Comparison of ENCODE assay signal across 20 cellular contexts in the genomic region with DNA sequence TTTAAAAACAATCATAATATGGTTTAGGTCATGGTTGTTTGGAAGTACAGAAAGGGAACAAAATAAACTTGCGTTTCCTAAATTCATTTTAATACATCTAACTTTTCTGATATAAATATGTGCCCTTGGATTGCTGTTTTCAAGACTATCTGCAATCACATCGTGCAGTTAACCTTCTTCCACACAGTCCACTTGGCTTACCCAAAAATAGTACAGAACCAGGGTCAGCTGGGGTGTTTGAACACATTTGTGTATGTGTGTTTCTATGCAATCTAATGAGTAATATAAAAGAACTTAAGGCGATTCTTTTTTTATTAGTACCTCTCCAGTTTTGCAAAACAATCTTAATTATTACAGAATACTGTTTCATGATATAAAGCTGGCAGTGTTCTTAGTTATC. TPM values are rescaled to one million over a fixed set of nuclear protein-coding genes. Genes with fewer than 3 reads are reported as not detected.
DNase-seq lines count a peak whose midpoint lies in the region; ATAC-seq, FAIRE-seq and TF ChIP-seq lines count a peak whose summit lies in the region.
"Had no signal": no experiment of that assay in that cellular context is flagged by ENCODE, and none has a peak within 500 bp of the region (broad histone marks: within the 10 kb centered on the region; RNA-seq: fewer than 3 reads in every experiment).

No MANE protein-coding gene starts in this region.

- no peak overlapping the region for H3K27ac ChIP-seq in naive thymus-derived CD4-positive, alpha-beta T cell (ENCODE audit: low read depth, low read length)

- TF ChIP-seq POLR2A in GM12892 (IDR thresholded peaks at IDR 0.05; ENCODE audit: low read depth, low read length) = no peak

- no peaks in the 10 kb centered on the region for H3K36me3 ChIP-seq in naive thymus-derived CD4-positive, alpha-beta T cell (ENCODE audit: control insufficient read depth in 2 of 3, insufficient read depth in 3 of 3, low read length in 3 of 3)
- H3K36me3 ChIP-seq: heart right ventricle had no signal

- H3K27me3 Mint-ChIP-seq in activated T-cell treated with anti-CD3 and anti-CD28 coated beads, Interleukin-2, amount 50 U/mL, for 24 hours = no peaks in the 10 kb centered on the region
- no peaks in the 10 kb centered on the region for H3K27me3 Mint-ChIP-seq in activated CD8-positive, alpha-beta T cell treated with anti-CD3 and anti-CD28 coated beads for 36 hours
- H3K27me3 Mint-ChIP-seq in naive thymus-derived CD4-positive, alpha-beta T cell = no peaks in the 10 kb centered on the region
- no peaks in the 10 kb centered on the region for H3K27me3 Mint-ChIP-seq in chondrocyte (ENCODE audit: low read depth)

- CTCF ChIA-PET in activated CD8-positive, alpha-beta T cell treated with anti-CD3 and anti-CD28 coated beads for 36 hours (lab: Charles Lee) = interaction anchor here (1.4 kb wide), 1 partner anchor 212 kb away, joined by 4 read pairs; no protein-coding TSS in a partner anchor
- CTCF ChIA-PET in naive thymus-derived CD4-positive, alpha-beta T cell (lab: Charles Lee) = no interaction called here

- H3K9me3 Mint-ChIP-seq in activated T-cell treated with anti-CD3 and anti-CD28 coated beads, Interleukin-2, amount 50 U/mL, for 24 hours = no peaks in the 10 kb centered on the region
- H3K9me3 Mint-ChIP-seq in activated CD8-positive, alpha-beta T cell treated with anti-CD3 and anti-CD28 coated beads for 36 hours = no peaks in the 10 kb centered on the region
- H3K9me3 Mint-ChIP-seq in naive thymus-derived CD4-positive, alpha-beta T cell = peaks cover 0 to 2% (median 0%) of the 10 kb centered on the region in 11 donors
- no peaks in the 10 kb centered on the region for H3K9me3 Mint-ChIP-seq in chondrocyte (ENCODE audit: low read depth)

- peak overlapping the region; percentile 99 for H3K27ac Mint-ChIP-seq in activated T-cell treated with anti-CD3 and anti-CD28 coated beads, Interleukin-2, amount 50 U/mL, for 24 hours
- peak overlapping the region; percentile 90 for H3K27ac Mint-ChIP-seq in activated CD8-positive, alpha-beta T cell treated with anti-CD3 and anti-CD28 coated beads for 36 hours
- peak overlapping the region in 2 of 9 donors; percentile 71 to 86 for H3K27ac Mint-ChIP-seq in naive thymus-derived CD4-positive, alpha-beta T cell
- H3K27ac Mint-ChIP-seq in chondrocyte (ENCODE audit: unreplicated experiment) = no peak overlapping the region

- no peak for TF ChIP-seq CTCF in activated CD8-positive, alpha-beta T cell treated with anti-CD3 and anti-CD28 coated beads for 36 hours (IDR thresholded peaks at IDR 0.05)
- TF ChIP-seq CTCF in chondrocyte (IDR thresholded peaks at IDR 0.05) = no peak

- no peaks in the 10 kb centered on the region for H3K9me3 ChIP-seq in naive thymus-derived CD4-positive, alpha-beta T cell (ENCODE audit: control insufficient read depth in 2 of 3, low read length in 3 of 3)
- H3K9me3 ChIP-seq: heart right ventricle had no signal

- peaks cover 50% of the 10 kb centered on the region for H3K36me3 Mint-ChIP-seq in activated T-cell treated with anti-CD3 and anti-CD28 coated beads, Interleukin-2, amount 50 U/mL, for 24 hours (ENCODE audit: low read depth)
- peaks cover 37% of the 10 kb centered on the region for H3K36me3 Mint-ChIP-seq in activated CD8-positive, alpha-beta T cell treated with anti-CD3 and anti-CD28 coated beads for 36 hours (ENCODE audit: low read depth)
- H3K36me3 Mint-ChIP-seq in naive thymus-derived CD4-positive, alpha-beta T cell = peaks cover 0 to 40% (median 10%) of the 10 kb centered on the region in 5 donors
- no peaks in the 10 kb centered on the region for H3K36me3 Mint-ChIP-seq in chondrocyte (ENCODE audit: low read depth)

- H3K4me3 ChIP-seq in naive thymus-derived CD4-positive, alpha-beta T cell (ENCODE audit: low read length) = no peak overlapping the region
- H3K4me3 ChIP-seq: heart right ventricle had no signal

- DNase-seq in activated T-cell treated with anti-CD3 and anti-CD28 coated beads, Interleukin-2, amount 50 U/mL, for 24 hours = no peak
- DNase-seq in activated T-cell treated with anti-CD3 and anti-CD28 coated beads for 4 hours = no peak
- no peak for DNase-seq in GM12892 (ENCODE audit: insufficient read length)
- DNase-seq in activated CD8-positive, alpha-beta T cell treated with anti-CD3 and anti-CD28 coated beads for 36 hours = no peak
- DNase-seq in naive thymus-derived CD4-positive, alpha-beta T cell = no peak
- no peak for DNase-seq in chondrocyte (ENCODE audit: low spot score)
- DNase-seq in NCI-H524 (lab: John Stamatoyannopoulos, UW) = no peak
- DNase-seq in pons (ENCODE audit: low spot score) = no peak
- DNase-seq: dorsolateral prefrontal cortex; GDM1; heart right ventricle; NCI-H2081 treated with DMSO at 0.1 percent for 48 hours; NCI-H69; occipital lobe; stimulated activated CD4-positive, alpha-beta T cell treated with anti-CD3 and anti-CD28 coated beads, Interleukin-2, amount 100 ng/mL, for 24 hours; trophoblast cell had no signal

- no peak for ATAC-seq in activated CD8-positive, alpha-beta T cell treated with anti-CD3 and anti-CD28 coated beads for 36 hours
- no peak for ATAC-seq in naive thymus-derived CD4-positive, alpha-beta T cell
- ATAC-seq: sciatic nerve had no signal

- H3K4me1 Mint-ChIP-seq in activated T-cell treated with anti-CD3 and anti-CD28 coated beads, Interleukin-2, amount 50 U/mL, for 24 hours (ENCODE audit: low read depth) = peaks cover 78% of the 10 kb centered on the region
- peaks cover 69% of the 10 kb centered on the region for H3K4me1 Mint-ChIP-seq in activated CD8-positive, alpha-beta T cell treated with anti-CD3 and anti-CD28 coated beads for 36 hours (ENCODE audit: low read depth)
- peaks cover 39 to 78% (median 73%) of the 10 kb centered on the region in 7 donors for H3K4me1 Mint-ChIP-seq in naive thymus-derived CD4-positive, alpha-beta T cell
- H3K4me1 Mint-ChIP-seq in chondrocyte (ENCODE audit: low read depth) = no peaks in the 10 kb centered on the region

- intact Hi-C loops in activated CD8-positive, alpha-beta T cell treated with anti-CD3 and anti-CD28 coated beads for 36 hours (cut with micrococcal nuclease) = no loop called here
- intact Hi-C loops in naive thymus-derived CD4-positive, alpha-beta T cell (cut with micrococcal nuclease) = loop anchor here (2.0 to 5.0 kb wide), 3 partner anchors 17 to 61 kb away; no protein-coding TSS in a partner anchor

- H3K4me3 Mint-ChIP-seq in activated T-cell treated with anti-CD3 and anti-CD28 coated beads, Interleukin-2, amount 50 U/mL, for 24 hours = peak overlapping the region; percentile 76
- H3K4me3 Mint-ChIP-seq in activated CD8-positive, alpha-beta T cell treated with anti-CD3 and anti-CD28 coated beads for 36 hours = peak overlapping the region; percentile 68
- H3K4me3 Mint-ChIP-seq in naive thymus-derived CD4-positive, alpha-beta T cell = peak overlapping the region in 6 of 10 donors; percentile 29 to 73 (median 58)
- no peak overlapping the region for H3K4me3 Mint-ChIP-seq in chondrocyte (ENCODE audit: unreplicated experiment)

- peaks cover 21 to 37% of the 10 kb centered on the region in 2 donors for H3K4me1 ChIP-seq in naive thymus-derived CD4-positive, alpha-beta T cell (ENCODE audit: control insufficient read depth in 2 of 2, insufficient read depth in 2 of 2, low read length in 2 of 2)

- H3K27me3 ChIP-seq in naive thymus-derived CD4-positive, alpha-beta T cell (ENCODE audit: control insufficient read depth in 2 of 2, insufficient read depth in 2 of 2, low read length in 2 of 2) = no peaks in the 10 kb centered on the region
- H3K27me3 ChIP-seq: heart right ventricle had no signal

- peak; percentile 58 for FAIRE-seq in GM12892 (lab: Jason Lieb, UNC)
- FAIRE-seq: keratinocyte, RCC 7860 had no signal

- POLR2A ChIA-PET in activated CD8-positive, alpha-beta T cell treated with anti-CD3 and anti-CD28 coated beads for 36 hours (lab: Charles Lee) = interaction anchor here (1.2 to 3.9 kb wide), 6 partner anchors 8 to 73 kb away, joined by 3 to 16 read pairs (median 8); no protein-coding TSS in a partner anchor
- POLR2A ChIA-PET in naive thymus-derived CD4-positive, alpha-beta T cell (lab: Charles Lee) = interaction anchor here (1.1 kb wide), 1 partner anchor 9 kb away, joined by 3 read pairs; no protein-coding TSS in a partner anchor

RNA-seq across cellular contexts. Expression of a gene that starts 19.9 kb away (rescaled TPM):
- polyA plus RNA-seq in GM12892 (2012; ENCODE audit: missing spikeins) = 71.6 TPM
- 10 to 100 TPM; 66.7 to 71.4 TPM for total RNA-seq in activated CD8-positive, alpha-beta T cell treated with anti-CD3 and anti-CD28 coated beads for 36 hours
- 100 to 1,000 TPM in 1 of 5 experiments, 10 to 100 TPM in 4; 27.5 to 136 (median 38.0) TPM for total RNA-seq in naive thymus-derived CD4-positive, alpha-beta T cell
- polyA plus RNA-seq in naive thymus-derived CD4-positive, alpha-beta T cell = 10 to 100 TPM; 25.5 to 30.9 TPM
- not detected in 3 replicates for total RNA-seq in chondrocyte
- total RNA-seq: HT1080 had no signal
- polyA plus RNA-seq: keratinocyte had no signal

Comparison
In these comparisons a context has a peak if more than half of its experiments do, and no peak if none do; other contexts are left out.
1. RNA of a gene that starts 19.9 kb away (total RNA-seq): 66.7 to 71.4 TPM in activated CD8-positive, alpha-beta T cell treated with anti-CD3 and anti-CD28 coated beads for 36 hours and 27.5 to 136 TPM in naive thymus-derived CD4-positive, alpha-beta T cell; not detected in chondrocyte; every median in the first group is over 10 times any median in the second.